In genomic region chr16:72551649-72552048, GRCh38 we compare ENCODE assay signal across 11 cellular contexts.
"Had no signal": no experiment of that assay in that cellular context is flagged by ENCODE, and none has a peak within 500 bp of the region (broad histone marks: within the 10 kb centered on the region; RNA-seq: fewer than 3 reads in every experiment).

No MANE protein-coding gene starts in this region.

- H3K9ac ChIP-seq: GM23248 had no signal

- FAIRE-seq: H1, H54 had no signal

- H2AFZ ChIP-seq: GM23248, GM23338 had no signal

- ATAC-seq: GM23338, HCT116 had no signal

- H3K27ac ChIP-seq: GM23248 had no signal

- H3K9me3 ChIP-seq: HAP-1 had no signal

- H3K36me3 ChIP-seq: HAP-1 had no signal

- H3K4me3 ChIP-seq: GM23248, GM23338, HAP-1 had no signal

- H3K4me2 ChIP-seq: GM23338 had no signal

- DNase-seq: GM23248, GOT3, H7, H9, HCEC 1CT, HFFc6 had no signal
